20 cellular contexts compared by ENCODE assay signal in genomic region chr9:127174386-127175318, GRCh38. TPM values are rescaled to one million over a fixed set of nuclear protein-coding genes. Genes with fewer than 3 reads are reported as not detected.
DNase-seq lines count a peak whose midpoint lies in the region; ATAC-seq, FAIRE-seq and TF ChIP-seq lines count a peak whose summit lies in the region.
"Had no signal": no experiment of that assay in that cellular context is flagged by ENCODE, and none has a peak within 500 bp of the region (broad histone marks: within the 10 kb centered on the region; RNA-seq: fewer than 3 reads in every experiment).

No MANE protein-coding gene starts in this region.

- H3K36me3 ChIP-seq in kidney (ENCODE audit: control insufficient read depth in 1 of 2, insufficient read depth in 2 of 2, low read length in 2 of 2) = peaks cover 0 to 3% of the 10 kb centered on the region in 2 donors
- no peaks in the 10 kb centered on the region for H3K36me3 ChIP-seq in suprapubic skin

- intact Hi-C loops in activated B cell treated with CpG ODN at 0.5 μM for 24 hours (cut with micrococcal nuclease) (no loop called here), kidney (cut with DNase I) (no loop called here)

- no peak for TF ChIP-seq EP300 in suprapubic skin (IDR thresholded peaks at IDR 0.05)

- no peak for TF ChIP-seq POLR2A in suprapubic skin (IDR thresholded peaks at IDR 0.05)

- H3K36me3 Mint-ChIP-seq in activated B cell treated with CpG ODN at 0.5 μM for 24 hours (ENCODE audit: low read depth) = peaks cover 22% of the 10 kb centered on the region

- 85% methylated on average over 10 of the region's 12 CpGs for WGBS in suprapubic skin

- H3K9ac ChIP-seq in kidney (ENCODE audit: low read length in 2 of 2) = no peak overlapping the region

- no peaks in the 10 kb centered on the region for H3K4me1 Mint-ChIP-seq in activated B cell treated with CpG ODN at 0.5 μM for 24 hours

- ATAC-seq in activated B cell treated with CpG ODN at 0.5 μM for 24 hours (ENCODE audit: low read depth) = no peak
- no peak for ATAC-seq in GM19328 (IDR thresholded peaks at IDR 0.05; ENCODE audit: unreplicated experiment)
- no peak for ATAC-seq in GM19035 (IDR thresholded peaks at IDR 0.05; ENCODE audit: unreplicated experiment)

- CTCF ChIA-PET in activated B cell treated with CpG ODN at 0.5 μM for 24 hours (lab: Charles Lee) = no interaction called here

- H3K27me3 ChIP-seq in suprapubic skin = no peaks in the 10 kb centered on the region

- H3K4me3 ChIP-seq in kidney (ENCODE audit: low read length in 2 of 2) (no peak overlapping the region), suprapubic skin (no peak overlapping the region)

- no peaks in the 10 kb centered on the region for H3K27me3 Mint-ChIP-seq in activated B cell treated with CpG ODN at 0.5 μM for 24 hours

- no peak overlapping the region for H3K27ac ChIP-seq in kidney (ENCODE audit: low read depth in 2 of 2, low read length in 2 of 2)
- H3K27ac ChIP-seq in suprapubic skin = no peak overlapping the region

- DNase-seq in activated CD8-positive, alpha-beta memory T cell treated with anti-CD3 and anti-CD28 coated beads for 24 hours = peak; percentile 49
- DNase-seq in activated CD8-positive, alpha-beta memory T cell treated with anti-CD3 and anti-CD28 coated beads, Interleukin-2, amount 50 U/mL, for 4 hours = no peak
- peak; percentile 7 for DNase-seq in activated B cell treated with CpG ODN at 0.5 μM for 24 hours
- peak; percentile 43 for DNase-seq in kidney
- DNase-seq in suprapubic skin (ENCODE audit: low spot score in 2 of 2) = peak; percentile 53 to 76
- DNase-seq in HT-29 (ENCODE audit: low spot score) = no peak
- DNase-seq: activated naive CD4-positive, alpha-beta T cell; foreskin fibroblast; HCEC 1CT; NCI-H2029 treated with DMSO at 0.1 percent for 48 hours; NCI-H510A; occipital lobe; SIG-M5; stimulated activated CD4-positive, alpha-beta T cell treated with anti-CD3 and anti-CD28 coated beads, Interleukin-2, amount 100 ng/mL, for 24 hours had no signal

- H3K4me3 Mint-ChIP-seq in activated B cell treated with CpG ODN at 0.5 μM for 24 hours = no peak overlapping the region
- H3K4me3 Mint-ChIP-seq: T-helper 2 cell treated with Interferon-gamma antibody and Interleukin-4, amounts not matched to agents 5 μg/mL and 100 μg/mL, for 36 hours had no signal

- TF ChIP-seq CTCF in activated B cell treated with CpG ODN at 0.5 μM for 24 hours (IDR thresholded peaks at IDR 0.05) (no peak), kidney (IDR thresholded peaks at IDR 0.05; ENCODE audit: borderline replicate concordance, extremely low read depth, insufficient read depth) (no peak), suprapubic skin (IDR thresholded peaks at IDR 0.05) (no peak)

- no peak for FAIRE-seq in kidney (lab: Jason Lieb, UNC)
- FAIRE-seq: astrocyte, D721Med, endometrium had no signal

- no peaks in the 10 kb centered on the region for H3K9me3 Mint-ChIP-seq in activated B cell treated with CpG ODN at 0.5 μM for 24 hours
- H3K9me3 Mint-ChIP-seq: T-helper 2 cell treated with Interferon-gamma antibody and Interleukin-4, amounts not matched to agents 5 μg/mL and 100 μg/mL, for 36 hours had no signal

- no peak overlapping the region for H3K27ac Mint-ChIP-seq in activated B cell treated with CpG ODN at 0.5 μM for 24 hours
- H3K27ac Mint-ChIP-seq: T-helper 2 cell treated with Interferon-gamma antibody and Interleukin-4, amounts not matched to agents 5 μg/mL and 100 μg/mL, for 36 hours had no signal

- H3K9me3 ChIP-seq in kidney (ENCODE audit: control insufficient read depth in 1 of 2, low read length in 2 of 2) (no peaks in the 10 kb centered on the region), suprapubic skin (no peaks in the 10 kb centered on the region)

- H3K4me1 ChIP-seq in kidney (ENCODE audit: control insufficient read depth in 1 of 2, insufficient read depth in 1 of 2, low read depth in 1 of 2, low read length in 2 of 2) (peaks cover 12 to 19% of the 10 kb centered on the region in 2 donors), suprapubic skin (peaks cover 16% of the 10 kb centered on the region)

- POLR2A ChIA-PET in activated B cell treated with CpG ODN at 0.5 μM for 24 hours (lab: Charles Lee) = no interaction called here

RNA-seq across cellular contexts. Expression of gene ANGPTL2, which starts 52.2 kb away (rescaled TPM):
- not detected in 2 replicates for total RNA-seq in activated B cell treated with CpG ODN at 0.5 μM for 24 hours
- 12.4 TPM for total RNA-seq in kidney
- 4.3 TPM for polyA plus RNA-seq in kidney (ENCODE audit: insufficient read depth, low read depth, low replicate concordance)
- total RNA-seq in suprapubic skin = 10 to 100 TPM; 17.3 to 21.3 (median 19.8) TPM
- total RNA-seq in HT-29 (2014; rRNA removed; shearing (Covaris generic)) = 0.08 and 0.29 TPM in 2 replicates

Comparison
In these comparisons a context has a peak if more than half of its experiments do, and no peak if none do; other contexts are left out.
1. DNase-seq: peak in activated CD8-positive, alpha-beta memory T cell treated with anti-CD3 and anti-CD28 coated beads for 24 hours (single experiment), activated B cell treated with CpG ODN at 0.5 μM for 24 hours (single experiment), kidney (single experiment) and suprapubic skin (2 of 2); none in activated CD8-positive, alpha-beta memory T cell treated with anti-CD3 and anti-CD28 coated beads, Interleukin-2, amount 50 U/mL, for 4 hours (single experiment) and HT-29 (single experiment).
2. RNA of gene ANGPTL2, which starts 52.2 kb away (total RNA-seq): 17.3 to 21.3 TPM in suprapubic skin and 12.4 TPM in kidney (single experiment); 0.08 to 0.29 TPM in HT-29 and not detected in activated B cell treated with CpG ODN at 0.5 μM for 24 hours; every median in the first group is over 10 times any median in the second.